In the genomic region with DNA sequence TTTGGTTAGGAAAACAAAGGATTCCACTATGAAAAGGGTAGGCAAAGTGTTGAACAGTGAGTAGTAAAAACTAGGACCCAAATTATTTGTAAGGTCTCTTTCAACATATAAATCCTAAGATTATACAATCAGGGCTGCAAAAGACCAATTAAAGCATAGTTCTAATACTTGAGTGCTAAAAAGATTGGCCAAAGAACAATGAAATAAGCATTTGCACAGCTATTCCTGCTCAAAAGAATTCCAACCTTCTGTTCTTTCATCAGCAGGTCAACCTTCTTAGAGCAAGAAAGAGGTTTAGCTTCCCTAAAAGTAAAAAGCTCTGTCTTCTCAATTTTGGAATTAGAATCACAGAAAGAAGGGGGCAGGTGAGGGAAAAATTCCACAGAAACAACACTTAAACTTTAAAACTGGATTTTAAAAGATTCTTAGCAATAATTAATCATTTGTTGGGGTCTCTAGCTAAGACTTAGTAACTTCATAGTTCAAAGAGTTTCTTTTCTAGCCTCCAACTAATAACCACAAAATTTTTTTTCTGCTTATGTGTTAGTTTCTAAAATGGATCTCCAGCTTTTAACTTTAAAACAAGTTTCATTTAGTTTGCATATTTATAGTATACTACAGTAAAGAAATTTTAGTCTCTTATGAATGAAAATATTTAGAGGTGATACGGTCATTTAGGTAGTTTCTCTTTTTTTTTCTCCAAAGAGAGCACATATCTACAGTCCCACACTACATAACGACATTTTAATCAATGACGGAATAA, we compare ENCODE assay signal across 21 cellular contexts. TPM values are rescaled to one million over a fixed set of nuclear protein-coding genes. Genes with fewer than 3 reads are reported as not detected.
DNase-seq lines count a peak whose midpoint lies in the region; ATAC-seq, FAIRE-seq and TF ChIP-seq lines count a peak whose summit lies in the region.
"Had no signal": no experiment of that assay in that cellular context is flagged by ENCODE, and none has a peak within 500 bp of the region (broad histone marks: within the 10 kb centered on the region; RNA-seq: fewer than 3 reads in every experiment).

No MANE protein-coding gene starts in this region.

- H3K36me3 ChIP-seq in MM.1S (replicated peaks; ENCODE audit: insufficient read depth, low read length) (no peaks in the 10 kb centered on the region), brain microvascular endothelial cell (replicated peaks) (no peaks in the 10 kb centered on the region)
- H3K36me3 ChIP-seq: prostate gland had no signal

- no peak overlapping the region for H2AFZ ChIP-seq in MM.1S (ENCODE audit: low read length)
- H2AFZ ChIP-seq: hepatocyte had no signal

- H3K79me2 ChIP-seq in MM.1S (ENCODE audit: low read length): peaks cover 36% of the 10 kb centered on the region

- peaks cover 77% of the 10 kb centered on the region for H3K4me1 Mint-ChIP-seq in osteocyte (ENCODE audit: unreplicated experiment)

- DNase-seq in GM18507 (ENCODE audit: extremely low spot score, insufficient read length, low read depth) (no peak), MM.1S (no peak), brain microvascular endothelial cell (no peak), osteocyte (ENCODE audit: extremely low spot score, unreplicated experiment) (no peak), NCI-H446 treated with DMSO at 0.1 percent for 48 hours (lab: John Stamatoyannopoulos, UW) (no peak), ACHN (no peak)
- no peak for DNase-seq in activated CD8-positive, alpha-beta memory T cell treated with anti-CD3 and anti-CD28 coated beads for 24 hours
- DNase-seq: activated naive CD4-positive, alpha-beta T cell treated with anti-CD3 and anti-CD28 coated beads, Interleukin-2, amount 10 ng/mL, durations not matched to agents 7 days and 5 days; central memory CD4-positive, alpha-beta T cell; DND-41; KBM-7; NCI-H187 treated with DMSO at 0.1 percent for 48 hours; SHP77 had no signal

- no peaks in the 10 kb centered on the region for H3K36me3 Mint-ChIP-seq in osteocyte (ENCODE audit: unreplicated experiment)
- H3K36me3 Mint-ChIP-seq: stimulated activated effector memory CD8-positive, alpha-beta T cell treated with anti-CD3 and anti-CD28 coated beads, Interleukin-12 subunit alpha, Interleukin-12 subunit beta, amount 100 ng/mL, for 72 hours had no signal

- peaks cover 17% of the 10 kb centered on the region for H3F3A ChIP-seq in MM.1S (ENCODE audit: insufficient read depth, low read length)

- in situ Hi-C loops in brain microvascular endothelial cell (cut with HindIII; ENCODE audit: low pct_ligation_motif_present, low sequenced_read_pairs): no loop called here
- in situ Hi-C loops in ACHN (cut with HindIII; ENCODE audit: low pct_ligation_motif_present, low pct_unique_long_range_greater_than_20kb, low sequenced_read_pairs): no loop called here

- H3K27ac ChIP-seq in MM.1S (ENCODE audit: low read length) (peak overlapping the region; percentile 16; the same call in 1 of the 2 replicates), brain microvascular endothelial cell (peak overlapping the region; percentile 14)
- H3K27ac ChIP-seq: hepatocyte, prostate gland had no signal

- H3K9me3 ChIP-seq in MM.1S (replicated peaks; ENCODE audit: insufficient read depth, low read length): no peaks in the 10 kb centered on the region
- H3K9me3 ChIP-seq: prostate gland had no signal

- H3K27me3 ChIP-seq in MM.1S (replicated peaks; ENCODE audit: insufficient read depth, low read length) (no peaks in the 10 kb centered on the region), brain microvascular endothelial cell (replicated peaks) (no peaks in the 10 kb centered on the region)
- H3K27me3 ChIP-seq: hepatocyte had no signal

- peak overlapping the region; percentile 75 for H3K27ac Mint-ChIP-seq in osteocyte (ENCODE audit: unreplicated experiment)
- H3K27ac Mint-ChIP-seq: activated naive CD4-positive, alpha-beta T cell treated with anti-CD3 and anti-CD28 coated beads, Interleukin-2, amount 10 ng/mL, durations not matched to agents 7 days and 5 days; stimulated activated effector memory CD8-positive, alpha-beta T cell treated with anti-CD3 and anti-CD28 coated beads, Interleukin-12 subunit alpha, Interleukin-12 subunit beta, amount 100 ng/mL, for 72 hours had no signal

- no peaks in the 10 kb centered on the region for H4K20me1 ChIP-seq in MM.1S (ENCODE audit: insufficient read depth, low read length)

- no peak overlapping the region for H3K9ac ChIP-seq in MM.1S (ENCODE audit: low read length)

- H3K9me3 Mint-ChIP-seq in osteocyte (ENCODE audit: unreplicated experiment): no peaks in the 10 kb centered on the region
- H3K9me3 Mint-ChIP-seq: activated naive CD4-positive, alpha-beta T cell treated with anti-CD3 and anti-CD28 coated beads, Interleukin-2, amount 10 ng/mL, durations not matched to agents 7 days and 5 days; activated T-cell treated with anti-CD3 and anti-CD28 coated beads, Interleukin-2, amount 50 U/mL, for 72 hours; neural crest cell; stimulated activated effector memory CD8-positive, alpha-beta T cell treated with anti-CD3 and anti-CD28 coated beads, Interleukin-12 subunit alpha, Interleukin-12 subunit beta, amount 100 ng/mL, for 72 hours had no signal

- H3K27me3 Mint-ChIP-seq in osteocyte (ENCODE audit: unreplicated experiment): no peaks in the 10 kb centered on the region
- H3K27me3 Mint-ChIP-seq: activated naive CD4-positive, alpha-beta T cell treated with anti-CD3 and anti-CD28 coated beads, Interleukin-2, amount 10 ng/mL, durations not matched to agents 7 days and 5 days had no signal

- H3K4me3 ChIP-seq in MM.1S (ENCODE audit: low read length) (no peak overlapping the region), brain microvascular endothelial cell (ENCODE audit: low read depth, low read length) (no peak overlapping the region)
- H3K4me3 ChIP-seq: hepatocyte, prostate gland had no signal

- H3K4me1 ChIP-seq in MM.1S (ENCODE audit: low read length): peaks cover 32% of the 10 kb centered on the region
- H3K4me1 ChIP-seq: prostate gland had no signal

- H3K4me2 ChIP-seq in MM.1S (ENCODE audit: low read depth, low read length): peak overlapping the region; percentile 57
- H3K4me2 ChIP-seq: hepatocyte had no signal

- FAIRE-seq in GM18507 (lab: Jason Lieb, UNC): peak; percentile 59
- FAIRE-seq: GM12892, H1 had no signal

- no peaks in the 10 kb centered on the region for H3K9me2 ChIP-seq in MM.1S (replicated peaks; ENCODE audit: insufficient read depth, low read length)

- TF ChIP-seq CTCF in MM.1S (IDR thresholded peaks at IDR 0.05; ENCODE audit: low read length) (no peak), brain microvascular endothelial cell (IDR thresholded peaks at IDR 0.05; ENCODE audit: low read depth, low read length, missing control alignments) (no peak), osteocyte (IDR thresholded peaks at IDR 0.05) (no peak)

- no peak for ATAC-seq in HG02840 (IDR thresholded peaks at IDR 0.05; ENCODE audit: low FRiP score, unreplicated experiment)

- no peak overlapping the region for H3K4me3 Mint-ChIP-seq in osteocyte (ENCODE audit: unreplicated experiment)
- H3K4me3 Mint-ChIP-seq: activated naive CD4-positive, alpha-beta T cell treated with anti-CD3 and anti-CD28 coated beads, Interleukin-2, amount 10 ng/mL, durations not matched to agents 7 days and 5 days; neural crest cell; stimulated activated effector memory CD8-positive, alpha-beta T cell treated with anti-CD3 and anti-CD28 coated beads, Interleukin-12 subunit alpha, Interleukin-12 subunit beta, amount 100 ng/mL, for 72 hours had no signal

RNA-seq across cellular contexts. Expression of a gene that starts 16.3 kb away (rescaled TPM):
- total RNA-seq in osteocyte: 64.2 and 66.0 TPM in 2 replicates
